8 cellular contexts compared by ENCODE assay signal in genomic region chr14:60250318-60251035, GRCh38. TPM values are rescaled to one million over a fixed set of nuclear protein-coding genes. Genes with fewer than 3 reads are reported as not detected.
DNase-seq lines count a peak whose midpoint lies in the region; ATAC-seq, FAIRE-seq and TF ChIP-seq lines count a peak whose summit lies in the region.

No MANE protein-coding gene starts in this region.

- no peak for TF ChIP-seq EP300 in A549 (IDR thresholded peaks at IDR 0.05)

- H3K27me3 ChIP-seq in neutrophil = no peaks in the 10 kb centered on the region

- peaks cover 43% of the 10 kb centered on the region for H3K4me1 ChIP-seq in A549
- peaks cover 52 to 53% of the 10 kb centered on the region in 2 experiments for H3K4me1 ChIP-seq in neutrophil (ENCODE audit: control insufficient read depth in 1 of 2, insufficient read depth in 1 of 2, low read depth in 1 of 2, low read length in 1 of 2)

- FAIRE-seq in A549 (lab: Jason Lieb, UNC) = peak; percentile 68

- DNase-seq in A549 (ENCODE audit: low read depth in 1 of 2, low spot score in 1 of 2) = peak in 1 of 2 experiments; percentile 13
- peak; percentile 14 for DNase-seq in GM03348 (ENCODE audit: low spot score)
- DNase-seq in RKO (ENCODE audit: low spot score) = peak; percentile 72
- peak; percentile 68 for DNase-seq in epithelial cell of proximal tubule (ENCODE audit: low read depth)
- no peak for DNase-seq in stimulated activated CD4-positive, alpha-beta T cell treated with anti-CD3 and anti-CD28 coated beads, Interleukin-2, amount 100 ng/mL, for 48 hours

- TF ChIP-seq CTCF in A549 (IDR thresholded peaks at IDR 0.05) (no peak), epithelial cell of proximal tubule (conservative IDR thresholded peaks at IDR 0.05; ENCODE audit: low read depth, low read length) (no peak), neutrophil (IDR thresholded peaks at IDR 0.05) (no peak)

- no peak for TF ChIP-seq POLR2A in A549 (IDR thresholded peaks at IDR 0.05; ENCODE audit: low read length)

- peak overlapping the region; percentile 99 for H3K27ac ChIP-seq in A549
- H3K27ac ChIP-seq in neutrophil = peak overlapping the region; percentile 99

- CTCF ChIA-PET in A549 (lab: Yijun Ruan, JAX) = no interaction called here

- H3K4me3 ChIP-seq in A549 (peak overlapping the region; percentile 97), epithelial cell of proximal tubule (ENCODE audit: low read depth, low read length) (peak overlapping the region; percentile 69), neutrophil (ENCODE audit: low read depth in 1 of 2, low read length in 1 of 2) (peak overlapping the region; percentile 93 to 96)

- no peak for TF ChIP-seq RAD21 in A549 (conservative IDR thresholded peaks at IDR 0.05 in 1 of 2, IDR thresholded peaks at IDR 0.05 in 1 of 2)

- H3K4me2 ChIP-seq in A549 = peak overlapping the region; percentile 91

- POLR2A ChIA-PET in A549 (lab: Yijun Ruan, JAX) = no interaction called here

- ATAC-seq in A549 = no peak
- no peak for ATAC-seq in HG02852 (IDR thresholded peaks at IDR 0.05; ENCODE audit: unreplicated experiment)
- no peak for ATAC-seq in HG03520 (IDR thresholded peaks at IDR 0.05; ENCODE audit: unreplicated experiment)

- H3K36me3 ChIP-seq in neutrophil = no peaks in the 10 kb centered on the region

- WGBS in A549 (ENCODE audit: missing lambda C conversion rate) = 41% methylated on average over 6 of the region's 6 CpGs

- H3K9me3 ChIP-seq in A549 (no peaks in the 10 kb centered on the region), neutrophil (no peaks in the 10 kb centered on the region)

TF ChIP-seq in A549, 52 proteins besides CTCF, POLR2A, EP300 and RAD21:
- TF ChIP-seq JUN (IDR thresholded peaks at IDR 0.05) (no peak), CEBPB (IDR thresholded peaks at IDR 0.05) (no peak), RCOR1 (IDR thresholded peaks at IDR 0.05; ENCODE audit: low read depth, low read length) (no peak), JUNB (IDR thresholded peaks at IDR 0.05) (no peak), HES2 (IDR thresholded peaks at IDR 0.05) (no peak)

RNA-seq across cellular contexts. Expression of gene PPM1A, which starts 1.5 kb away (rescaled TPM):
- polyA plus RNA-seq in A549 (2011; rRNA removed) (58.3 and 76.6 TPM in 2 replicates), A549 (2017; fragmentation: RNase III; extraction: RNeasy Plus Mini Kit Qiagen cat#74134 plus additional on column Dnase treatment) (37.1 to 40.8 TPM (median 38.5 TPM) in 3 replicates)
- 14.0 and 14.8 TPM in 2 replicates for polyA plus RNA-seq in A549 (2012; cell fraction: cytosol; rRNA removed)
- polyA plus RNA-seq in A549 (2012; cell fraction: nucleus; rRNA removed) = 9.9 and 18.6 TPM in 2 replicates
- polyA minus RNA-seq in A549 (2011; rRNA and poly(A)+ RNA removed) = 87.7 and 121 TPM in 2 replicates
- total RNA-seq in epithelial cell of proximal tubule = 10.2 and 21.0 TPM in 2 replicates

Comparison
In these comparisons a context has a peak if more than half of its experiments do, and no peak if none do; other contexts are left out.
1. DNase-seq: peak in GM03348 (single experiment), RKO (single experiment) and epithelial cell of proximal tubule (single experiment); none in stimulated activated CD4-positive, alpha-beta T cell treated with anti-CD3 and anti-CD28 coated beads, Interleukin-2, amount 100 ng/mL, for 48 hours (0 of 2).
2. Peak in every context shown above with its lines, with median percentiles within 50 percentile points of each other: H3K4me3 ChIP-seq.